ENCODE assay signal across 11 cellular contexts in the genomic region with DNA sequence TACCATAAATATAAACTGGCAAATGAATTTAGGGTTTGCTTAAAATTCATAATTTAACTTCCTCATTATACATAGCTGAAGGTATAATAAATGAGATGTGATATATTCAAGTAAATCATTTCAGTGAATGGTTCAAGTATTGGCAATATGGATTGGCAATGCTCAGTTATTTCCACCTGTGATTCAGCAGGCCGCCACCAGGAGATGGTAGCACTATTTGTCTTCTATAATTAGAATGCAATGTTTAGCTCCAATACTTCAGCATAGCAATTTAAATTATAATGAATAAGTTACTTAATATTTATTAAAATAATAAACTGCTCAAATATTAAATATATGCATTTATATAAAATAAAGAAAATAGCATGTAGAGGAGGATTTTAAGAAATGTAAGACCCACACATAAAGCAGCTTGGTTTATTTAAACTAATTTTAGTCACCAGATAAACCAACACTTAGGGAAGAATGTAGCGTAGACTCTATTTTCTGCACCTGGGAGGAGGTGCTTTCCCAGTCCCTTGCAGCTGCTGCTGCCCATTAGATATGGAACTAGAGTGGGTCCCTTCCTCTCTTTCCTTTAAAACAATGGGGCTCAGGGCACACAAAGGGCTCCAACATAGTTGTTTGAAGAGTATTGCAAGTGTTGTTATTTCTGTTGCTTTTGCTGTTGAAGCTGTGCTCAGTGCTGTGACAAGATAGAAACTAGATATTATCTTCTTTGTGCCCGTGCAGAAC.
DNase-seq lines count a peak whose midpoint lies in the region; ATAC-seq and TF ChIP-seq lines count a peak whose summit lies in the region.
"Had no signal": no experiment of that assay in that cellular context is flagged by ENCODE, and none has a peak within 500 bp of the region (broad histone marks: within the 10 kb centered on the region; RNA-seq: fewer than 3 reads in every experiment).

No MANE protein-coding gene starts in this region.

- H3K27ac ChIP-seq in DND-41 (ENCODE audit: low read length), result no peak overlapping the region
- no peak overlapping the region for H3K27ac ChIP-seq in spleen

- H3K9me3 Mint-ChIP-seq in mesothelial cell of epicardium, result no peaks in the 10 kb centered on the region
- no peaks in the 10 kb centered on the region for H3K9me3 Mint-ChIP-seq in activated T-helper 2 cell treated with anti-CD3 and anti-CD28 coated beads, Interferon-gamma antibody, Interleukin-2, Interleukin-4, amounts not matched to agents 10 μg/mL and 5 μg/mL and 100 μg/mL, durations not matched to agents 14 hours and 24 hours and 36 hours

- no peaks in the 10 kb centered on the region for H3K4me1 ChIP-seq in DND-41 (ENCODE audit: insufficient read depth, low read length)
- no peaks in the 10 kb centered on the region for H3K4me1 ChIP-seq in spleen

- no peak for TF ChIP-seq POLR2A in spleen (IDR thresholded peaks at IDR 0.05)

- DNase-seq in DND-41 (no peak), cardiac fibroblast (ENCODE audit: low read depth in 2 of 2) (peak; percentile 2 to 3), mesothelial cell of epicardium (ENCODE audit: low spot score in 2 of 2, unreplicated experiment in 2 of 2) (no peak), nucleus accumbens (lab: John Stamatoyannopoulos, UW) (no peak), spleen (no peak), DMS79 (lab: John Stamatoyannopoulos, UW) (no peak)
- DNase-seq in Jurkat, Clone E6-1 (ENCODE audit: low read depth, low spot score), result peak; percentile 2
- no peak for DNase-seq in activated T-helper 2 cell treated with anti-CD3 and anti-CD28 coated beads, Interferon-gamma antibody, Interleukin-2, Interleukin-4, amounts not matched to agents 10 μg/mL and 5 μg/mL and 100 μg/mL, durations not matched to agents 14 hours and 24 hours and 36 hours (ENCODE audit: low spot score)
- DNase-seq: activated gamma-delta T cell treated with Interleukin-2 at 50 U/mL for 16 hours; effector CD4-positive, alpha-beta T cell; NCI-H2081 treated with DMSO at 0.1 percent for 48 hours had no signal

- intact Hi-C loops in spleen (cut with DNase I; ENCODE audit: low total_unique reads), result no loop called here
- intact Hi-C loops in activated T-helper 2 cell treated with anti-CD3 and anti-CD28 coated beads, Interferon-gamma antibody, Interleukin-2, Interleukin-4, amounts not matched to agents 10 μg/mL and 5 μg/mL and 100 μg/mL, durations not matched to agents 14 hours and 24 hours and 36 hours (cut with micrococcal nuclease), result no loop called here

- H3K36me3 ChIP-seq in DND-41 (ENCODE audit: insufficient read depth, low read length), result no peaks in the 10 kb centered on the region
- no peaks in the 10 kb centered on the region for H3K36me3 ChIP-seq in spleen

- no peaks in the 10 kb centered on the region for H3K27me3 Mint-ChIP-seq in mesothelial cell of epicardium (ENCODE audit: low read depth)
- H3K27me3 Mint-ChIP-seq in activated T-helper 2 cell treated with anti-CD3 and anti-CD28 coated beads, Interferon-gamma antibody, Interleukin-2, Interleukin-4, amounts not matched to agents 10 μg/mL and 5 μg/mL and 100 μg/mL, durations not matched to agents 14 hours and 24 hours and 36 hours (ENCODE audit: low read depth), result no peaks in the 10 kb centered on the region

- H3K9ac ChIP-seq in DND-41 (ENCODE audit: low read depth, low read length), result no peak overlapping the region

- no peak for ATAC-seq in DND-41 (ENCODE audit: insufficient read depth, low read depth)

- H3K4me3 Mint-ChIP-seq in mesothelial cell of epicardium, result no peak overlapping the region
- H3K4me3 Mint-ChIP-seq in activated T-helper 2 cell treated with anti-CD3 and anti-CD28 coated beads, Interferon-gamma antibody, Interleukin-2, Interleukin-4, amounts not matched to agents 10 μg/mL and 5 μg/mL and 100 μg/mL, durations not matched to agents 14 hours and 24 hours and 36 hours (ENCODE audit: low read depth), result no peak overlapping the region

- H3K9me3 ChIP-seq in DND-41 (ENCODE audit: insufficient read depth, low read length, severe bottlenecking) (no peaks in the 10 kb centered on the region), spleen (no peaks in the 10 kb centered on the region)

- H3K27ac Mint-ChIP-seq in mesothelial cell of epicardium, result no peak overlapping the region
- H3K27ac Mint-ChIP-seq in activated T-helper 2 cell treated with anti-CD3 and anti-CD28 coated beads, Interferon-gamma antibody, Interleukin-2, Interleukin-4, amounts not matched to agents 10 μg/mL and 5 μg/mL and 100 μg/mL, durations not matched to agents 14 hours and 24 hours and 36 hours, result no peak overlapping the region

- no peaks in the 10 kb centered on the region for H3K79me2 ChIP-seq in DND-41 (ENCODE audit: insufficient read depth, low read length)

- H3K36me3 Mint-ChIP-seq in mesothelial cell of epicardium, result no peaks in the 10 kb centered on the region
- no peaks in the 10 kb centered on the region for H3K36me3 Mint-ChIP-seq in activated T-helper 2 cell treated with anti-CD3 and anti-CD28 coated beads, Interferon-gamma antibody, Interleukin-2, Interleukin-4, amounts not matched to agents 10 μg/mL and 5 μg/mL and 100 μg/mL, durations not matched to agents 14 hours and 24 hours and 36 hours (ENCODE audit: low read depth)

- 76 to 90% (median 80%) methylated on average over 3 of the region's 3 CpGs for WGBS in spleen, 5 donors

- no peak overlapping the region for H3K4me2 ChIP-seq in DND-41 (ENCODE audit: insufficient read depth, low read length)

- H3K4me3 ChIP-seq in DND-41 (ENCODE audit: low read depth in 1 of 2, low read length in 2 of 2) (no peak overlapping the region), cardiac fibroblast (replicated peaks in 1 of 2; ENCODE audit: low read depth in 2 of 2, low read length in 2 of 2) (no peak overlapping the region), spleen (no peak overlapping the region)
- H3K4me3 ChIP-seq in Jurkat, Clone E6-1 (ENCODE audit: low read length), result no peak overlapping the region

- H3K27me3 ChIP-seq in DND-41 (ENCODE audit: insufficient read depth, low read length, poor library complexity), result no peaks in the 10 kb centered on the region
- no peaks in the 10 kb centered on the region for H3K27me3 ChIP-seq in spleen (replicated peaks in 1 of 7)

- H3K4me1 Mint-ChIP-seq in mesothelial cell of epicardium, result peaks cover 10% of the 10 kb centered on the region
- no peaks in the 10 kb centered on the region for H3K4me1 Mint-ChIP-seq in activated T-helper 2 cell treated with anti-CD3 and anti-CD28 coated beads, Interferon-gamma antibody, Interleukin-2, Interleukin-4, amounts not matched to agents 10 μg/mL and 5 μg/mL and 100 μg/mL, durations not matched to agents 14 hours and 24 hours and 36 hours (ENCODE audit: low read depth)

- TF ChIP-seq CTCF in DND-41 (IDR thresholded peaks at IDR 0.05; ENCODE audit: borderline replicate concordance, extremely low read depth, low read length, poor library complexity, severe bottlenecking), result peak; percentile 24
- peak; percentile 48 for TF ChIP-seq CTCF in cardiac fibroblast (IDR thresholded peaks at IDR 0.05; ENCODE audit: low read depth, low read length)
- peak; percentile 21 for TF ChIP-seq CTCF in mesothelial cell of epicardium (IDR thresholded peaks at IDR 0.05; ENCODE audit: unreplicated experiment)
- no peak for TF ChIP-seq CTCF in spleen (IDR thresholded peaks at IDR 0.05 in 8 of 11, conservative IDR thresholded peaks at IDR 0.05 in 3 of 11)

- no peaks in the 10 kb centered on the region for H4K20me1 ChIP-seq in DND-41 (ENCODE audit: insufficient read depth, low read length)

- H2AFZ ChIP-seq in DND-41 (ENCODE audit: low read depth, low read length), result no peak overlapping the region

Comparison
In these comparisons a context has a peak if more than half of its experiments do, and no peak if none do; other contexts are left out.
1. DNase-seq: peak in Jurkat, Clone E6-1 (single experiment) and cardiac fibroblast (2 of 2); none in DND-41 (single experiment), mesothelial cell of epicardium (0 of 2), nucleus accumbens (0 of 56), spleen (single experiment), activated T-helper 2 cell treated with anti-CD3 and anti-CD28 coated beads, Interferon-gamma antibody, Interleukin-2, Interleukin-4, amounts not matched to agents 10 μg/mL and 5 μg/mL and 100 μg/mL, durations not matched to agents 14 hours and 24 hours and 36 hours (single experiment) and DMS79 (single experiment).
2. CTCF ChIP-seq: peak in DND-41 (single experiment), cardiac fibroblast (single experiment) and mesothelial cell of epicardium (single experiment); none in spleen (0 of 11).